Comparison of ENCODE assay signal across 12 cellular contexts in the genomic region with DNA sequence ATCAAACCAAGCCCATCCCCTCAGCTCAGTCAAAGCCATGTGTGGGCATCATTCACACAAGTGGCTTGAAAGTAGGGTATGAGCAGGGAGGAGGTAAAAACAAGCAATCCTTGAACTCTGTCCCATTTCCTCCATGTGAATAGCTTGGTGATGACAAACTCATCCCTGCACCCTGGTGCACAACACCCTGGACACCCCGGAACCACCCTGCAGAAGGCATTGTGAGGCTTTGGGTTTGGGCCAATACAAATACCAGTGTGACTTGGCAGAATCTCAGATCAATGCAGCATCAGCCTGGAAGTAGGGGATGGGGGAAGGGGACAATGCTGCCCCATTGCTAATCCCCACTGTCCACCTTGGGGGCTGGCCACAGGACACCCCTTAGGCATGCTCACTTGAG. TPM values are rescaled to one million over a fixed set of nuclear protein-coding genes. Genes with fewer than 3 reads are reported as not detected.
DNase-seq lines count a peak whose midpoint lies in the region; ATAC-seq, FAIRE-seq and TF ChIP-seq lines count a peak whose summit lies in the region.
"Had no signal": no experiment of that assay in that cellular context is flagged by ENCODE, and none has a peak within 500 bp of the region (broad histone marks: within the 10 kb centered on the region; RNA-seq: fewer than 3 reads in every experiment).

No MANE protein-coding gene starts in this region.

- H4K5ac ChIP-seq in H1 (ENCODE audit: insufficient read length, low read depth, low read length) = no peak overlapping the region

- no peak overlapping the region for H3K4ac ChIP-seq in H1 (replicated peaks; ENCODE audit: insufficient read length, low read depth, low read length)

- no peaks in the 10 kb centered on the region for H3K79me1 ChIP-seq in H1 (ENCODE audit: low read depth, low read length)

- H3K27me3 Mint-ChIP-seq in naive thymus-derived CD4-positive, alpha-beta T cell = peaks cover 0 to 4% (median 0%) of the 10 kb centered on the region in 5 donors
- H3K27me3 Mint-ChIP-seq in Caco-2 (ENCODE audit: insufficient read depth, unreplicated experiment) = no peaks in the 10 kb centered on the region
- H3K27me3 Mint-ChIP-seq: natural killer cell treated with Interleukin-12 subunit alpha and Interleukin-12 subunit beta and Interleukin-15 and Interleukin-18, amount 100 ng/mL, for 72 hours had no signal

- peak overlapping the region; percentile 54; the same call in 1 of the 2 replicates for H2BK15ac ChIP-seq in H1 (ENCODE audit: low read length)

- peaks cover 0 to 15% (median 7%) of the 10 kb centered on the region in 4 experiments; a peak in 6 of 7 replicates for H3K4me1 ChIP-seq in H1 (replicated peaks in 1 of 4; ENCODE audit: control insufficient read depth in 3 of 4, insufficient read depth in 4 of 4, low read length in 3 of 4)
- H3K4me1 ChIP-seq in naive thymus-derived CD4-positive, alpha-beta T cell (ENCODE audit: control insufficient read depth in 2 of 2, insufficient read depth in 2 of 2, low read length in 2 of 2) = peaks cover 19 to 26% of the 10 kb centered on the region in 2 donors
- H3K4me1 ChIP-seq in Caco-2 = no peaks in the 10 kb centered on the region

- no peak overlapping the region for H3K27ac ChIP-seq in H1 (ENCODE audit: low read depth, low read length)
- H3K27ac ChIP-seq in naive thymus-derived CD4-positive, alpha-beta T cell (ENCODE audit: low read depth, low read length) = no peak overlapping the region

- no peaks in the 10 kb centered on the region for H3K79me2 ChIP-seq in H1 (ENCODE audit: control insufficient read depth in 1 of 2, insufficient read depth in 2 of 2, low read length in 2 of 2)

- H3K23ac ChIP-seq in H1 (ENCODE audit: insufficient read length) = no peak overlapping the region

- peak overlapping the region in 6 of 9 donors; percentile 22 to 84 (median 74) for H3K27ac Mint-ChIP-seq in naive thymus-derived CD4-positive, alpha-beta T cell
- H3K27ac Mint-ChIP-seq in Caco-2 (ENCODE audit: unreplicated experiment) = no peak overlapping the region

- no TSS peak for BruUV-seq in Caco-2 (replicated peaks; lab: Mats Ljungman, UMichigan)

- no peak for TF ChIP-seq EP300 in H1 (IDR thresholded peaks at IDR 0.05; ENCODE audit: borderline replicate concordance in 1 of 2, low read depth in 2 of 2, low read length in 2 of 2)

- H3K56ac ChIP-seq in H1 (replicated peaks; ENCODE audit: insufficient read length, low read depth, low read length) = no peak overlapping the region

- H4K8ac ChIP-seq in H1 (ENCODE audit: extremely low read depth, insufficient read depth, low read length) = no peak overlapping the region; the same call in 1 of the 2 replicates

- H3K9me3 Mint-ChIP-seq in naive thymus-derived CD4-positive, alpha-beta T cell = no peaks in the 10 kb centered on the region
- no peaks in the 10 kb centered on the region for H3K9me3 Mint-ChIP-seq in Caco-2 (ENCODE audit: unreplicated experiment)
- H3K9me3 Mint-ChIP-seq: activated naive CD4-positive, alpha-beta T cell treated with anti-CD3 and anti-CD28 coated beads, Interleukin-2, amount 50 U/mL, for 72 hours; natural killer cell treated with Interleukin-12 subunit alpha and Interleukin-12 subunit beta and Interleukin-15 and Interleukin-18, amount 100 ng/mL, for 72 hours had no signal

- ATAC-seq in naive thymus-derived CD4-positive, alpha-beta T cell = no peak
- ATAC-seq in HG02884 (IDR thresholded peaks at IDR 0.05; ENCODE audit: unreplicated experiment) = no peak

- TF ChIP-seq CTCF in H1 (IDR thresholded peaks at IDR 0.05; ENCODE audit: control extremely low read depth in 1 of 3, insufficient read depth in 1 of 3, low read depth in 1 of 3, low read length in 3 of 3) (no peak), Caco-2 (IDR thresholded peaks at IDR 0.05; ENCODE audit: insufficient read depth in 1 of 2, low read depth in 1 of 2, low read length in 1 of 2, severe bottlenecking in 1 of 2, unreplicated experiment in 1 of 2) (no peak)

- no peak overlapping the region for H2BK5ac ChIP-seq in H1 (ENCODE audit: low read depth, low read length)

- peaks cover 13 to 20% (median 17%) of the 10 kb centered on the region in 7 donors for H3K4me1 Mint-ChIP-seq in naive thymus-derived CD4-positive, alpha-beta T cell
- peaks cover 5% of the 10 kb centered on the region for H3K4me1 Mint-ChIP-seq in Caco-2 (ENCODE audit: low read depth, unreplicated experiment)

- no peak overlapping the region for H2AK5ac ChIP-seq in H1 (ENCODE audit: low read depth, low read length)

- no peak overlapping the region for H3K14ac ChIP-seq in H1 (ENCODE audit: insufficient read length)

- H2BK20ac ChIP-seq in H1 (ENCODE audit: low read length) = no peak overlapping the region

- H3K36me3 Mint-ChIP-seq in naive thymus-derived CD4-positive, alpha-beta T cell = peaks cover 0 to 5% (median 0%) of the 10 kb centered on the region in 5 donors
- H3K36me3 Mint-ChIP-seq in Caco-2 (ENCODE audit: insufficient read depth, unreplicated experiment) = no peaks in the 10 kb centered on the region
- H3K36me3 Mint-ChIP-seq: activated naive CD4-positive, alpha-beta T cell treated with anti-CD3 and anti-CD28 coated beads, Interleukin-2, amount 50 U/mL, for 72 hours; natural killer cell treated with Interleukin-12 subunit alpha and Interleukin-12 subunit beta and Interleukin-15 and Interleukin-18, amount 100 ng/mL, for 72 hours had no signal

- H3K4me2 ChIP-seq in H1 (ENCODE audit: insufficient read depth in 1 of 2, low read depth in 2 of 2, low read length in 2 of 2) = no peak overlapping the region

- H3K36me3 ChIP-seq in MG63 = no peaks in the 10 kb centered on the region
- no peaks in the 10 kb centered on the region for H3K36me3 ChIP-seq in H1 (ENCODE audit: control insufficient read depth in 2 of 4, insufficient read depth in 4 of 4, low read length in 3 of 4)
- H3K36me3 ChIP-seq in naive thymus-derived CD4-positive, alpha-beta T cell (ENCODE audit: control insufficient read depth in 2 of 3, insufficient read depth in 3 of 3, low read length in 3 of 3) = no peaks in the 10 kb centered on the region
- no peaks in the 10 kb centered on the region for H3K36me3 ChIP-seq in Caco-2 (ENCODE audit: control insufficient read depth, insufficient read depth, low read length)

- no peak overlapping the region for H3K4me3 Mint-ChIP-seq in naive thymus-derived CD4-positive, alpha-beta T cell
- H3K4me3 Mint-ChIP-seq in Caco-2 (ENCODE audit: unreplicated experiment) = no peak overlapping the region

- no peak overlapping the region for H2BK120ac ChIP-seq in H1 (replicated peaks; ENCODE audit: low read depth, low read length)

- no peak for FAIRE-seq in H1 (lab: Jason Lieb, UNC)

- no peak for TF ChIP-seq POLR2A in H1 (IDR thresholded peaks at IDR 0.05; ENCODE audit: control extremely low read depth in 1 of 2, low read depth in 2 of 2, low read length in 2 of 2)

- H3K4me3 ChIP-seq in MG63 (no peak overlapping the region), H1 (ENCODE audit: extremely low read depth in 1 of 4, insufficient read depth in 2 of 4, low read depth in 3 of 4, low read length in 4 of 4) (no peak overlapping the region), Caco-2 (ENCODE audit: low read depth, low read length) (no peak overlapping the region)
- no peak overlapping the region for H3K4me3 ChIP-seq in naive thymus-derived CD4-positive, alpha-beta T cell (ENCODE audit: low read length)

- DNase-seq in Daoy (ENCODE audit: low read depth) (peak; percentile 61), MG63 (peak; percentile 65), H1 (ENCODE audit: low read depth in 1 of 2, low spot score in 2 of 2) (no peak), NCI-H1436 (lab: John Stamatoyannopoulos, UW) (no peak), NCI-H1694 (lab: John Stamatoyannopoulos, UW) (no peak), Caco-2 (no peak)
- DNase-seq in naive thymus-derived CD4-positive, alpha-beta T cell = no peak
- DNase-seq: COR-L47, SIG-M5 had no signal

- no peaks in the 10 kb centered on the region for H3K27me3 ChIP-seq in MG63
- no peaks in the 10 kb centered on the region for H3K27me3 ChIP-seq in H1 (replicated peaks in 1 of 4; ENCODE audit: control insufficient read depth in 3 of 4, extremely low read depth in 1 of 4, insufficient read depth in 3 of 4, low read length in 3 of 4)
- no peaks in the 10 kb centered on the region for H3K27me3 ChIP-seq in naive thymus-derived CD4-positive, alpha-beta T cell (ENCODE audit: control insufficient read depth in 2 of 2, insufficient read depth in 2 of 2, low read length in 2 of 2)
- no peaks in the 10 kb centered on the region for H3K27me3 ChIP-seq in Caco-2 (replicated peaks; ENCODE audit: control insufficient read depth, insufficient read depth, low read length)

- H2BK12ac ChIP-seq in H1 (ENCODE audit: low read depth, low read length) = peak overlapping the region; percentile 65

- intact Hi-C loops in naive thymus-derived CD4-positive, alpha-beta T cell (cut with micrococcal nuclease) = no loop called here
- intact Hi-C loops in Caco-2 (cut with micrococcal nuclease; ENCODE audit: unreplicated experiment) = no loop called here

- H2AFZ ChIP-seq in H1 (ENCODE audit: low read length) = no peak overlapping the region

- H3K9me3 ChIP-seq in MG63 (no peaks in the 10 kb centered on the region), H1 (ENCODE audit: insufficient read depth in 2 of 2, low read depth in 1 of 2, low read length in 1 of 2) (no peaks in the 10 kb centered on the region), Caco-2 (no peaks in the 10 kb centered on the region)
- H3K9me3 ChIP-seq in naive thymus-derived CD4-positive, alpha-beta T cell (ENCODE audit: control insufficient read depth in 2 of 3, low read length in 3 of 3) = no peaks in the 10 kb centered on the region

- CTCF ChIA-PET in H1 (lab: Charles Lee; ENCODE audit: partially characterized antibody) (interaction anchor here (1.3 to 1.6 kb wide), 2 partner anchors 43 to 120 kb away, joined by 3 to 5 read pairs; no protein-coding TSS in a partner anchor), Caco-2 (lab: Charles Lee) (no interaction called here)
- CTCF ChIA-PET in naive thymus-derived CD4-positive, alpha-beta T cell (lab: Charles Lee) = no interaction called here

- POLR2A ChIA-PET in H1 (lab: Charles Lee; ENCODE audit: partially characterized antibody) (interaction anchor here (0.6 kb wide), 1 partner anchor 25 kb away, joined by 3 read pairs; no protein-coding TSS in a partner anchor), Caco-2 (lab: Charles Lee) (no interaction called here)
- POLR2A ChIA-PET in naive thymus-derived CD4-positive, alpha-beta T cell (lab: Charles Lee) = no interaction called here

- no peak overlapping the region for H3K18ac ChIP-seq in H1 (ENCODE audit: extremely low read depth, low read length)

- H4K20me1 ChIP-seq in H1 (replicated peaks in 1 of 2; ENCODE audit: control insufficient read depth in 1 of 2, insufficient read depth in 2 of 2, low read length in 2 of 2) = no peaks in the 10 kb centered on the region

- no peaks in the 10 kb centered on the region; the same call in 1 of the 2 replicates for H3K23me2 ChIP-seq in H1 (ENCODE audit: low read depth, low read length)

- H4K91ac ChIP-seq in H1 (replicated peaks; ENCODE audit: insufficient read length, low read length) = no peak overlapping the region

- WGBS in H1 (ENCODE audit: extremely low coverage in 1 of 2, insufficient coverage in 1 of 2, insufficient read length in 1 of 2, insufficient replicate concordance in 2 of 2, low coverage in 1 of 2, low lambda C conversion rate in 2 of 2, missing lambda C conversion rate in 1 of 2), 2 experiments = 75% methylated on average over 1 of the region's 1 CpG; no CpG with 5 or more reads in 1 of the 2 experiments

- TF ChIP-seq RAD21 in H1 (IDR thresholded peaks at IDR 0.05 in 1 of 2, conservative IDR thresholded peaks at IDR 0.05 in 1 of 2; ENCODE audit: low read depth in 2 of 2, low read length in 2 of 2) = no peak

- no peak overlapping the region for H3K9ac ChIP-seq in H1 (replicated peaks in 1 of 4; ENCODE audit: extremely low read depth in 1 of 4, low read depth in 3 of 4, low read length in 3 of 4)

RNA-seq across cellular contexts. Expression of a gene that starts 28.6 kb away (rescaled TPM):
- total RNA-seq in Daoy (2014; rRNA removed; shearing (Covaris generic)) = 5.8 and 6.6 TPM in 2 replicates
- 0.05 and 0.43 TPM in 2 replicates for total RNA-seq in MG63 (2014; rRNA removed; shearing (Covaris generic); ENCODE audit: low replicate concordance)
- total RNA-seq in H1 (2021; fragmentation: NEBNext Ultra II Directional; extraction: Animal tissue kit (Norgen Biotek cat#: 25700)) = 2.8 and 3.7 TPM in 2 replicates
- 1.8 and 2.1 TPM in 2 replicates for polyA plus RNA-seq in H1 (2011; rRNA removed)
- polyA plus RNA-seq in H1 (2011; cell fraction: cytosol; rRNA removed) = 1.8 TPM
- 2.7 TPM for polyA plus RNA-seq in H1 (2011; cell fraction: nucleus; rRNA removed)
- polyA plus RNA-seq in H1 (2012, experiment 1 of 2) = 1.4 to 2.2 TPM (median 1.7 TPM) in 4 replicates
- polyA plus RNA-seq in H1 (2012, experiment 2 of 2) = 0.81 TPM
- 2.1 TPM for polyA plus RNA-seq in H1 (2013, experiment 1 of 2)
- polyA plus RNA-seq in H1 (2013, experiment 2 of 2) = 3.0 TPM
- polyA minus RNA-seq in H1 (2011; rRNA and poly(A)+ RNA removed) = 2.2 and 2.7 TPM in 2 replicates
- 1.8 TPM for polyA minus RNA-seq in H1 (2011; cell fraction: cytosol; rRNA and poly(A)+ RNA removed)
- 3.5 TPM for polyA minus RNA-seq in H1 (2011; cell fraction: nucleus; rRNA and poly(A)+ RNA removed)
- total RNA-seq in naive thymus-derived CD4-positive, alpha-beta T cell = 1 to 10 TPM in 3 of 5 experiments, under 1 TPM in 1, not detected in 1; 0.98 to 3.2 (median 2.3) TPM
- 1 to 10 TPM in 1 of 2 donors, under 1 TPM in 1; 0.44 to 1.8 TPM for polyA plus RNA-seq in naive thymus-derived CD4-positive, alpha-beta T cell
- total RNA-seq in Caco-2 (2022) = 0.32 and 0.70 TPM in 2 replicates

Comparison
In these comparisons a context has a peak if more than half of its experiments do, and no peak if none do; other contexts are left out.
1. DNase-seq: peak in Daoy (single experiment) and MG63 (single experiment); none in H1 (0 of 2), naive thymus-derived CD4-positive, alpha-beta T cell (0 of 9), NCI-H1436 (single experiment), NCI-H1694 (single experiment) and Caco-2 (0 of 2).